23 cellular contexts compared by ENCODE assay signal in genomic region chr5:127830157-127830556, GRCh38.
DNase-seq lines count a peak whose midpoint lies in the region.
"Had no signal": no experiment of that assay in that cellular context is flagged by ENCODE, and none has a peak within 500 bp of the region (broad histone marks: within the 10 kb centered on the region; RNA-seq: fewer than 3 reads in every experiment).

No MANE protein-coding gene starts in this region.

- DNase-seq in NCI-H146 (lab: John Stamatoyannopoulos, UW) (peak; percentile 56), NCI-H146 treated with DMSO at 0.1 percent for 48 hours (lab: John Stamatoyannopoulos, UW; ENCODE audit: unreplicated experiment) (no peak), NCI-H69 (lab: John Stamatoyannopoulos, UW) (peak; percentile 81), fibroblast of peridontal ligament (ENCODE audit: extremely low read depth) (peak; percentile 9), middle frontal gyrus (ENCODE audit: extremely low spot score, low spot score) (no peak), ACHN (no peak), iPS-NIHi11 (ENCODE audit: low spot score) (no peak)
- DNase-seq: CD4-positive, CD25-positive, alpha-beta regulatory T cell; COR-L47; DMS 273 treated with DMSO at 0.1 percent for 48 hours; GDM1; GOT3; NCI-H1417 treated with DMSO at 0.1 percent for 48 hours; NCI-H2029 treated with DMSO at 0.1 percent for 48 hours; NCI-H2171; NCI-H446; NCI-H82; OCI-M1; Right ventricle myocardium superior had no signal

- H3K9ac ChIP-seq in rectal smooth muscle tissue (ENCODE audit: low read length) = no peak overlapping the region
- H3K9ac ChIP-seq: KMS-11 had no signal

- H3K4me3 ChIP-seq in rectal smooth muscle tissue (ENCODE audit: low read length) = no peak overlapping the region
- H3K4me3 ChIP-seq: SK-N-MC had no signal

- H3K4me1 ChIP-seq in rectal smooth muscle tissue (ENCODE audit: control insufficient read depth, insufficient read depth, low read length) = peaks cover 11% of the 10 kb centered on the region

- no peaks in the 10 kb centered on the region for H3K36me3 ChIP-seq in rectal smooth muscle tissue (ENCODE audit: control insufficient read depth, insufficient read depth, low read length)

- in situ Hi-C loops in ACHN (cut with HindIII; ENCODE audit: low pct_ligation_motif_present, low pct_unique_long_range_greater_than_20kb, low sequenced_read_pairs) = no loop called here

- H3K27me3 ChIP-seq in rectal smooth muscle tissue (ENCODE audit: control insufficient read depth, insufficient read depth, low read length) = no peaks in the 10 kb centered on the region

- H3K27ac ChIP-seq in rectal smooth muscle tissue (ENCODE audit: low read depth, low read length) = peak overlapping the region; percentile 1
- H3K27ac ChIP-seq: 22Rv1, KMS-11, SK-N-MC had no signal

Comparison
In these comparisons a context has a peak if more than half of its experiments do, and no peak if none do; other contexts are left out.
1. DNase-seq: peak in NCI-H146 (single experiment), NCI-H69 (single experiment) and fibroblast of peridontal ligament (single experiment); none in NCI-H146 treated with DMSO at 0.1 percent for 48 hours (single experiment), middle frontal gyrus (single experiment), ACHN (single experiment) and iPS-NIHi11 (single experiment).